In genomic region chr4:133390198-133390855, GRCh38 we compare ENCODE assay signal across 1 cellular context.
TF ChIP-seq lines count a peak whose summit lies in the region.

No MANE protein-coding gene starts in this region.

TF ChIP-seq in H1, 55 proteins besides CTCF, POLR2A, EP300 and RAD21:
- no peak for TF ChIP-seq SIN3A (conservative IDR thresholded peaks at IDR 0.05 in 1 of 2, IDR thresholded peaks at IDR 0.05 in 1 of 2; ENCODE audit: low read depth in 1 of 2, low read length in 2 of 2)
- no peak for TF ChIP-seq CTBP2 (IDR thresholded peaks at IDR 0.05; ENCODE audit: borderline replicate concordance, insufficient read depth, insufficient read length, low read length)
- TF ChIP-seq, protein P1, sequence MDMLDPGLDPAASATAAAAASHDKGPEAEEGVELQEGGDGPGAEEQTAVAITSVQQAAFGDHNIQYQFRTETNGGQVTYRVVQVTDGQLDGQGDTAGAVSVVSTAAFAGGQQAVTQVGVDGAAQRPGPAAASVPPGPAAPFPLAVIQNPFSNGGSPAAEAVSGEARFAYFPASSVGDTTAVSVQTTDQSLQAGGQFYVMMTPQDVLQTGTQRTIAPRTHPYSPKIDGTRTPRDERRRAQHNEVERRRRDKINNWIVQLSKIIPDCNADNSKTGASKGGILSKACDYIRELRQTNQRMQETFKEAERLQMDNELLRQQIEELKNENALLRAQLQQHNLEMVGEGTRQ (IDR thresholded peaks at IDR 0.05; ENCODE audit: low read length) = no peak
- TF ChIP-seq TAF1 (IDR thresholded peaks at IDR 0.05; ENCODE audit: low read depth, low read length) = no peak
- TF ChIP-seq ATF3 (IDR thresholded peaks at IDR 0.05; ENCODE audit: insufficient read depth, low read depth, low read length) = no peak
- no peak for TF ChIP-seq NANOG (IDR thresholded peaks at IDR 0.05; ENCODE audit: insufficient read depth, low read depth, low read length, poor library complexity, severe bottlenecking)
- no peak for TF ChIP-seq EZH2 (IDR thresholded peaks at IDR 0.05; ENCODE audit: low read depth, low read length, severe bottlenecking)
